8 cellular contexts compared by ENCODE assay signal in the genomic region with DNA sequence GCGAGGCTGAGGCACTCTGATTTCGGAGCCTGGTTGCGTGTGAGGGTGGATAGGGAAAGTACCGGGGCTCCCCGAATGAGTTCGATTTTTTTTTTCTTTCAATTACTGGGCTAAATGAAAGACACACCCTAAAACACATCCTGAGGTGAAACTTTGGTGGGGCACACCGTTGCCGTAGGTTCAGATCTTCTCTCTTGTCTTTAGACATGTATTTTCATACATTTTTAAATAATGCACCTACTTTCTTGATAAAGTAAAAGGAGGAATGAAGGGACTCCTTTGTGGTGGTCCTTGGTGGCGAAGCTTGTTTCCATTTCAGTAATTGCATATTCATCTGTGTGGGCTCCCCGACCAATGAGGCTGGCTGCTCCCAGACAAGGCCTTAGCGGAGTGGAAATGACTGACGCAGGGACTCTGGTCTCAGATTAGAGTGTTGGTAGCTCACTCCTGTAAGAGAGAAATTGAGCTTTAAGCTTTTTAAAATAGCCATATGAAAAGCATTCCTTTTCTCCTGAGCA. TPM values are rescaled to one million over a fixed set of nuclear protein-coding genes. Genes with fewer than 3 reads are reported as not detected.
DNase-seq lines count a peak whose midpoint lies in the region; ATAC-seq and TF ChIP-seq lines count a peak whose summit lies in the region.

No MANE protein-coding gene starts in this region.

- in situ Hi-C loops in GM13976 (cut with MboI; ENCODE audit: low sequenced_read_pairs, unreplicated experiment) = no loop called here

- H3K27me3 Mint-ChIP-seq in HFFc6 (ENCODE audit: insufficient read depth) = peaks cover 8% of the 10 kb centered on the region; the same call in 1 of the 2 replicates
- no peaks in the 10 kb centered on the region for H3K27me3 Mint-ChIP-seq in activated T-cell treated with anti-CD3 and anti-CD28 coated beads, Interleukin-2, amount 50 U/mL, for 4 hours (ENCODE audit: low read depth)

- ATAC-seq in activated T-cell treated with anti-CD3 and anti-CD28 coated beads, Interleukin-2, amount 50 U/mL, for 4 hours = peak; percentile 39 to 41

- H3K9ac ChIP-seq in rectal smooth muscle tissue (ENCODE audit: low read length) = peak overlapping the region; percentile 81

- H3K36me3 Mint-ChIP-seq in HFFc6 (ENCODE audit: low read depth) = no peaks in the 10 kb centered on the region
- H3K36me3 Mint-ChIP-seq in activated T-cell treated with anti-CD3 and anti-CD28 coated beads, Interleukin-2, amount 50 U/mL, for 4 hours (ENCODE audit: insufficient read depth) = peaks cover 4% of the 10 kb centered on the region

- TF ChIP-seq CTCF in GM13976 (IDR thresholded peaks at IDR 0.05; ENCODE audit: borderline replicate concordance, control extremely low read depth, extremely low read depth, insufficient read depth, missing control alignments) (no peak), HFFc6 (IDR thresholded peaks at IDR 0.05) (no peak), fibroblast of pulmonary artery (IDR thresholded peaks at IDR 0.05; ENCODE audit: low read length, missing control alignments) (no peak)

- DNase-seq in GM13976 (ENCODE audit: low spot score) (peak; percentile 39), HFFc6 (peak; percentile 36), NCI-H345 (lab: John Stamatoyannopoulos, UW) (peak; percentile 6), fibroblast of pulmonary artery (ENCODE audit: low read depth) (peak; percentile 57), putamen (ENCODE audit: low spot score) (no peak), OCI-M2 (lab: John Stamatoyannopoulos, UW; ENCODE audit: unreplicated experiment) (no peak)
- DNase-seq in activated T-cell treated with anti-CD3 and anti-CD28 coated beads, Interleukin-2, amount 50 U/mL, for 4 hours = peak; percentile 59

- no peaks in the 10 kb centered on the region for H3K27me3 ChIP-seq in rectal smooth muscle tissue (ENCODE audit: control insufficient read depth, insufficient read depth, low read length)

- peak overlapping the region; percentile 95 for H3K27ac ChIP-seq in rectal smooth muscle tissue (ENCODE audit: low read depth, low read length)

- H3K4me1 ChIP-seq in rectal smooth muscle tissue (ENCODE audit: control insufficient read depth, insufficient read depth, low read length) = peaks cover 11% of the 10 kb centered on the region

- H3K4me3 Mint-ChIP-seq in HFFc6 = peak overlapping the region; percentile 96
- peak overlapping the region; percentile 90 for H3K4me3 Mint-ChIP-seq in activated T-cell treated with anti-CD3 and anti-CD28 coated beads, Interleukin-2, amount 50 U/mL, for 4 hours

- peaks cover 36% of the 10 kb centered on the region for H3K4me1 Mint-ChIP-seq in HFFc6 (ENCODE audit: low read depth)
- H3K4me1 Mint-ChIP-seq in activated T-cell treated with anti-CD3 and anti-CD28 coated beads, Interleukin-2, amount 50 U/mL, for 4 hours (ENCODE audit: low read depth) = peaks cover 34% of the 10 kb centered on the region

- H3K9me3 Mint-ChIP-seq in HFFc6 = no peaks in the 10 kb centered on the region
- H3K9me3 Mint-ChIP-seq in activated T-cell treated with anti-CD3 and anti-CD28 coated beads, Interleukin-2, amount 50 U/mL, for 4 hours = no peaks in the 10 kb centered on the region

- H3K27ac Mint-ChIP-seq in HFFc6 = peak overlapping the region; percentile 96

- H3K4me3 ChIP-seq in fibroblast of pulmonary artery (replicated peaks; ENCODE audit: low read depth, low read length) = peak overlapping the region; percentile 84
- peak overlapping the region; percentile 78 for H3K4me3 ChIP-seq in rectal smooth muscle tissue (ENCODE audit: low read length)

- H3K36me3 ChIP-seq in rectal smooth muscle tissue (ENCODE audit: control insufficient read depth, insufficient read depth, low read length) = no peaks in the 10 kb centered on the region

RNA-seq across cellular contexts. Expression of gene CCSER2, which starts 0.8 kb away (rescaled TPM):
- total RNA-seq in HFFc6 (2021; fragmentation: NEBNext Ultra II Directional; extraction: Animal tissue kit (Norgen Biotek cat#: 25700)) = 10 to 100 TPM; 36.1 to 46.9 (median 43.0) TPM
- 10 to 100 TPM; 37.1 to 42.0 (median 40.9) TPM for total RNA-seq in activated T-cell treated with anti-CD3 and anti-CD28 coated beads, Interleukin-2, amount 50 U/mL, for 4 hours

Comparison
In these comparisons a context has a peak if more than half of its experiments do, and no peak if none do; other contexts are left out.
1. DNase-seq: peak in GM13976 (single experiment), HFFc6 (single experiment), NCI-H345 (single experiment), activated T-cell treated with anti-CD3 and anti-CD28 coated beads, Interleukin-2, amount 50 U/mL, for 4 hours (single experiment) and fibroblast of pulmonary artery (single experiment); none in putamen (single experiment) and OCI-M2 (single experiment).